Comparison of ENCODE assay signal across 20 cellular contexts in genomic region chr20:56409521-56409920, GRCh38. TPM values are rescaled to one million over a fixed set of nuclear protein-coding genes. Genes with fewer than 3 reads are reported as not detected.
A peak's percentile ranks its signal among the peaks of the same experiment; 100 is the strongest.
DNase-seq lines count a peak whose midpoint lies in the region; ATAC-seq and TF ChIP-seq lines count a peak whose summit lies in the region.
"Had no signal": no experiment of that assay in that cellular context is flagged by ENCODE, and none has a peak within 500 bp of the region (broad histone marks: within the 10 kb centered on the region; RNA-seq: fewer than 3 reads in every experiment).

No MANE protein-coding gene starts in this region.

- no peaks in the 10 kb centered on the region for H3K9me3 Mint-ChIP-seq in CD4-positive, CD25-positive, alpha-beta regulatory T cell
- H3K9me3 Mint-ChIP-seq: activated naive CD8-positive, alpha-beta T cell treated with anti-CD3 and anti-CD28 coated beads, Interleukin-2, amount 50 U/mL, for 24 hours; type B pancreatic cell had no signal

- peaks cover 22% of the 10 kb centered on the region for H3K79me1 ChIP-seq in mesenchymal stem cell (replicated peaks; ENCODE audit: low read length, poor library complexity, severe bottlenecking)

- H3K18ac ChIP-seq in mesenchymal stem cell (ENCODE audit: low read depth in 1 of 2, low read length in 2 of 2) = no peak overlapping the region

- H3K4me1 ChIP-seq in CD4-positive, CD25-positive, alpha-beta regulatory T cell (ENCODE audit: control insufficient read depth, insufficient read depth, low read length, poor library complexity, severe bottlenecking) = peaks cover 23% of the 10 kb centered on the region
- H3K4me1 ChIP-seq in fibroblast of lung (ENCODE audit: control insufficient read depth, extremely low read depth, insufficient read depth, low read length) (peaks cover 7% of the 10 kb centered on the region), mesenchymal stem cell (ENCODE audit: control insufficient read depth, insufficient read depth, low read depth, low read length) (peaks cover 2% of the 10 kb centered on the region)
- H3K4me1 ChIP-seq: prostate gland, SJCRH30 had no signal

- no peak overlapping the region for H3K27ac ChIP-seq in CD4-positive, CD25-positive, alpha-beta regulatory T cell (ENCODE audit: insufficient read depth, low read length, poor library complexity, severe bottlenecking)
- H3K27ac ChIP-seq in fibroblast of lung (ENCODE audit: insufficient read depth, low read length) = peak overlapping the region; percentile 13
- H3K27ac ChIP-seq in mesenchymal stem cell (ENCODE audit: low read length, poor library complexity, severe bottlenecking) = no peak overlapping the region
- H3K27ac ChIP-seq: coronary artery, prostate gland, SJCRH30, VCaP had no signal

- peaks cover 22% of the 10 kb centered on the region for H3K79me2 ChIP-seq in fibroblast of lung (ENCODE audit: control insufficient read depth, insufficient read depth, low read length)

- H3K27me3 ChIP-seq in CD4-positive, CD25-positive, alpha-beta regulatory T cell (ENCODE audit: control insufficient read depth, insufficient read depth, low read length) = no peaks in the 10 kb centered on the region
- H3K27me3 ChIP-seq in fibroblast of lung (ENCODE audit: control insufficient read depth, insufficient read depth, low read length) (no peaks in the 10 kb centered on the region), mesenchymal stem cell (ENCODE audit: control insufficient read depth in 1 of 2, insufficient read depth in 1 of 2, low read length in 2 of 2) (no peaks in the 10 kb centered on the region)
- H3K27me3 ChIP-seq: esophagus squamous epithelium, SJCRH30 had no signal

- H3K27me3 Mint-ChIP-seq in CD4-positive, CD25-positive, alpha-beta regulatory T cell = no peaks in the 10 kb centered on the region
- H3K27me3 Mint-ChIP-seq: activated naive CD8-positive, alpha-beta T cell treated with anti-CD3 and anti-CD28 coated beads, Interleukin-2, amount 50 U/mL, for 24 hours; B cell; type B pancreatic cell had no signal

- no peak overlapping the region for H2BK12ac ChIP-seq in mesenchymal stem cell (ENCODE audit: low read length in 2 of 2)

- H2BK5ac ChIP-seq in mesenchymal stem cell (ENCODE audit: low read depth, low read length, poor library complexity, severe bottlenecking) = no peak overlapping the region

- WGBS in mesenchymal stem cell = 91% methylated on average over 4 of the region's 5 CpGs

- no peak for ATAC-seq in CD4-positive, CD25-positive, alpha-beta regulatory T cell (ENCODE audit: low read depth in 2 of 2)
- ATAC-seq in HG03378 (IDR thresholded peaks at IDR 0.05; ENCODE audit: unreplicated experiment) (no peak), GM19467 (IDR thresholded peaks at IDR 0.05; ENCODE audit: unreplicated experiment) (no peak), GM18861 (IDR thresholded peaks at IDR 0.05; ENCODE audit: unreplicated experiment) (no peak)
- ATAC-seq: activated naive CD8-positive, alpha-beta T cell treated with anti-CD3 and anti-CD28 coated beads, Interleukin-2, amount 50 U/mL, for 24 hours; mucosa of descending colon had no signal

- H2BK15ac ChIP-seq in mesenchymal stem cell (ENCODE audit: low read depth, poor library complexity, severe bottlenecking) = no peak overlapping the region

- H4K8ac ChIP-seq in mesenchymal stem cell (ENCODE audit: low read length) = no peak overlapping the region

- H2AFZ ChIP-seq in fibroblast of lung (ENCODE audit: low read length) (no peak overlapping the region), mesenchymal stem cell (ENCODE audit: low read depth, low read length) (no peak overlapping the region)

- TF ChIP-seq CTCF in NB4 (IDR thresholded peaks at IDR 0.05; ENCODE audit: low read depth, low read length) (no peak), fibroblast of lung (conservative IDR thresholded peaks at IDR 0.05 in 1 of 2, IDR thresholded peaks at IDR 0.05 in 1 of 2; ENCODE audit: low read depth in 1 of 2, low read length in 2 of 2) (no peak)

- H3K9me3 ChIP-seq in CD4-positive, CD25-positive, alpha-beta regulatory T cell (ENCODE audit: control insufficient read depth in 2 of 2, low read length in 2 of 2) = no peaks in the 10 kb centered on the region
- H3K9me3 ChIP-seq in fibroblast of lung (ENCODE audit: control insufficient read depth, insufficient read depth, low read depth, low read length) (no peaks in the 10 kb centered on the region), mesenchymal stem cell (ENCODE audit: control insufficient read depth, low read length) (no peaks in the 10 kb centered on the region)
- H3K9me3 ChIP-seq: esophagus squamous epithelium, mucosa of descending colon, prostate gland, SJCRH30 had no signal

- no peak overlapping the region for H2AK5ac ChIP-seq in mesenchymal stem cell (ENCODE audit: low read length, severe bottlenecking)

- H3K14ac ChIP-seq in mesenchymal stem cell (ENCODE audit: low read length in 2 of 2) = no peak overlapping the region

- no peak overlapping the region for H3K4me3 Mint-ChIP-seq in CD4-positive, CD25-positive, alpha-beta regulatory T cell
- H3K4me3 Mint-ChIP-seq: activated naive CD8-positive, alpha-beta T cell treated with anti-CD3 and anti-CD28 coated beads, Interleukin-2, amount 50 U/mL, for 24 hours; B cell; type B pancreatic cell had no signal

- H3K36me3 Mint-ChIP-seq in CD4-positive, CD25-positive, alpha-beta regulatory T cell = peaks cover 36% of the 10 kb centered on the region

- no peak overlapping the region for H3K4me2 ChIP-seq in fibroblast of lung (ENCODE audit: extremely low read depth, insufficient read depth, low read length)
- H3K4me2 ChIP-seq in mesenchymal stem cell (ENCODE audit: low read length, poor library complexity, severe bottlenecking) = no peak overlapping the region

- H3K4me3 ChIP-seq in CD4-positive, CD25-positive, alpha-beta regulatory T cell (ENCODE audit: low read depth, low read length) = no peak overlapping the region
- H3K4me3 ChIP-seq in NB4 (ENCODE audit: low read depth, low read length) (no peak overlapping the region), fibroblast of lung (replicated peaks in 1 of 4; ENCODE audit: control extremely low read depth in 1 of 4, insufficient read depth in 1 of 4, low read depth in 3 of 4, low read length in 4 of 4) (no peak overlapping the region), mesenchymal stem cell (ENCODE audit: insufficient read depth in 1 of 2, low read depth in 1 of 2, low read length in 2 of 2) (no peak overlapping the region)
- H3K4me3 ChIP-seq: coronary artery, esophagus squamous epithelium, mucosa of descending colon, prostate gland, SJCRH30 had no signal

- H4K20me1 ChIP-seq in fibroblast of lung (ENCODE audit: control insufficient read depth, extremely low read depth, insufficient read depth, low read length) = no peaks in the 10 kb centered on the region

- H3K9ac ChIP-seq in fibroblast of lung (ENCODE audit: insufficient read depth, low read length) = no peak overlapping the region
- no peak overlapping the region for H3K9ac ChIP-seq in mesenchymal stem cell (ENCODE audit: low read length)

- H3K27ac Mint-ChIP-seq in CD4-positive, CD25-positive, alpha-beta regulatory T cell = peak overlapping the region in 2 of 3 donors; percentile 54 to 83
- H3K27ac Mint-ChIP-seq: activated naive CD8-positive, alpha-beta T cell treated with anti-CD3 and anti-CD28 coated beads, Interleukin-2, amount 50 U/mL, for 24 hours; B cell; type B pancreatic cell had no signal

- DNase-seq in CD4-positive, CD25-positive, alpha-beta regulatory T cell = no peak
- DNase-seq in NB4 (ENCODE audit: low read depth) (peak; percentile 81), fibroblast of lung (ENCODE audit: low read depth in 2 of 2) (peak in 1 of 2 donors; percentile 97), mesenchymal stem cell (peak; percentile 65), anterior cingulate cortex (lab: John Stamatoyannopoulos, UW) (no peak)
- DNase-seq: activated naive CD8-positive, alpha-beta T cell treated with anti-CD3 and anti-CD28 coated beads, Interleukin-2, amount 50 U/mL, for 24 hours; esophagus squamous epithelium; mucosa of descending colon; NCI-H187; NCI-H774; SJCRH30; stimulated activated CD4-positive, alpha-beta T cell treated with anti-CD3 and anti-CD28 coated beads, Interleukin-1b, Interleukin-23, amount 100 ng/mL, for 48 hours had no signal

- no peak for TF ChIP-seq POLR2A in NB4 (IDR thresholded peaks at IDR 0.05; ENCODE audit: extremely low read depth, insufficient read length)

- H3K36me3 ChIP-seq in CD4-positive, CD25-positive, alpha-beta regulatory T cell (ENCODE audit: control insufficient read depth, insufficient read depth, low read length) = peaks cover 34% of the 10 kb centered on the region
- peaks cover 5% of the 10 kb centered on the region for H3K36me3 ChIP-seq in fibroblast of lung (ENCODE audit: control insufficient read depth, insufficient read depth, low read length)
- peaks cover 25 to 44% of the 10 kb centered on the region in 2 experiments for H3K36me3 ChIP-seq in mesenchymal stem cell (ENCODE audit: control insufficient read depth in 1 of 2, insufficient read depth in 2 of 2, low read depth in 1 of 2, low read length in 2 of 2)
- H3K36me3 ChIP-seq: prostate gland had no signal

- H3K23ac ChIP-seq in mesenchymal stem cell (ENCODE audit: low read length in 2 of 2) = no peak overlapping the region

- H2BK120ac ChIP-seq in mesenchymal stem cell (ENCODE audit: low read depth, low read length) = no peak overlapping the region

- H4K91ac ChIP-seq in mesenchymal stem cell (ENCODE audit: low read length) = no peak overlapping the region

- no peak overlapping the region for H3K4ac ChIP-seq in mesenchymal stem cell (ENCODE audit: low read depth in 1 of 2, low read length in 2 of 2)

- H3K4me1 Mint-ChIP-seq in CD4-positive, CD25-positive, alpha-beta regulatory T cell = peaks cover 7 to 34% (median 32%) of the 10 kb centered on the region in 4 donors

RNA-seq across cellular contexts. Expression of gene CASS4, which starts 2.5 kb away (rescaled TPM):
- total RNA-seq in CD4-positive, CD25-positive, alpha-beta regulatory T cell = 9.8 TPM
- polyA plus RNA-seq in CD4-positive, CD25-positive, alpha-beta regulatory T cell = 1 to 10 TPM in 3 of 4 donors, under 1 TPM in 1; 0.96 to 4.0 (median 2.9) TPM
- 14.9 and 17.7 TPM in 2 replicates for total RNA-seq in fibroblast of lung
- 63.7 and 65.8 TPM in 2 replicates for polyA plus RNA-seq in fibroblast of lung
- 39.0 and 48.2 TPM in 2 replicates for polyA plus RNA-seq in fibroblast of lung (2012)
- 84.7 and 110 TPM in 2 replicates for polyA minus RNA-seq in fibroblast of lung (ENCODE audit: low replicate concordance)
- polyA plus RNA-seq in mesenchymal stem cell (2013, experiment 1 of 2) = 0.14 TPM
- polyA plus RNA-seq in mesenchymal stem cell (2013, experiment 2 of 2) = 0.19 TPM

RNA-seq across cellular contexts. Expression of gene CSTF1, which starts 17.1 kb away (rescaled TPM):
- total RNA-seq in CD4-positive, CD25-positive, alpha-beta regulatory T cell = 24.5 TPM
- polyA plus RNA-seq in CD4-positive, CD25-positive, alpha-beta regulatory T cell = 10 to 100 TPM; 48.8 to 61.7 (median 56.4) TPM
- total RNA-seq in fibroblast of lung = 28.8 and 31.2 TPM in 2 replicates
- polyA plus RNA-seq in fibroblast of lung = 55.2 and 68.6 TPM in 2 replicates
- polyA plus RNA-seq in fibroblast of lung (2012) = 34.5 and 46.9 TPM in 2 replicates
- polyA minus RNA-seq in fibroblast of lung (ENCODE audit: low replicate concordance) = 133 and 137 TPM in 2 replicates
- polyA plus RNA-seq in mesenchymal stem cell (2013, experiment 1 of 2) = 22.0 TPM
- polyA plus RNA-seq in mesenchymal stem cell (2013, experiment 2 of 2) = 21.8 TPM

RNA-seq across cellular contexts. Expression of gene AURKA, which starts 17.5 kb away (rescaled TPM):
- total RNA-seq in CD4-positive, CD25-positive, alpha-beta regulatory T cell = 3.6 TPM
- 1 to 10 TPM; 2.1 to 4.2 (median 3.5) TPM for polyA plus RNA-seq in CD4-positive, CD25-positive, alpha-beta regulatory T cell
- total RNA-seq in fibroblast of lung = 4.9 and 27.7 TPM in 2 replicates
- 32.7 and 89.3 TPM in 2 replicates for polyA plus RNA-seq in fibroblast of lung
- 20.4 and 60.3 TPM in 2 replicates for polyA plus RNA-seq in fibroblast of lung (2012)
- polyA minus RNA-seq in fibroblast of lung (ENCODE audit: low replicate concordance) = 5.4 and 24.1 TPM in 2 replicates
- 13.9 TPM for polyA plus RNA-seq in mesenchymal stem cell (2013, experiment 1 of 2)
- 13.9 TPM for polyA plus RNA-seq in mesenchymal stem cell (2013, experiment 2 of 2)

RNA-seq across cellular contexts. Expression of gene FAM210B, which starts 50.7 kb away (rescaled TPM):
- total RNA-seq in CD4-positive, CD25-positive, alpha-beta regulatory T cell = 14.8 TPM
- 10 to 100 TPM; 33.0 to 40.3 (median 35.6) TPM for polyA plus RNA-seq in CD4-positive, CD25-positive, alpha-beta regulatory T cell
- 71.9 and 120 TPM in 2 replicates for total RNA-seq in fibroblast of lung
- polyA plus RNA-seq in fibroblast of lung = 63.6 and 90.6 TPM in 2 replicates
- 49.4 and 60.5 TPM in 2 replicates for polyA plus RNA-seq in fibroblast of lung (2012)
- polyA minus RNA-seq in fibroblast of lung (ENCODE audit: low replicate concordance) = 19.7 and 20.2 TPM in 2 replicates
- polyA plus RNA-seq in mesenchymal stem cell (2013, experiment 1 of 2) = 30.8 TPM
- 31.8 TPM for polyA plus RNA-seq in mesenchymal stem cell (2013, experiment 2 of 2)

RNA-seq across cellular contexts. Expression of gene RTF2, which starts 58.9 kb away (rescaled TPM):
- total RNA-seq in CD4-positive, CD25-positive, alpha-beta regulatory T cell = 74.3 TPM
- 100 to 1,000 TPM; 110 to 133 (median 123) TPM for polyA plus RNA-seq in CD4-positive, CD25-positive, alpha-beta regulatory T cell
- total RNA-seq in fibroblast of lung = 86.3 and 100 TPM in 2 replicates
- polyA plus RNA-seq in fibroblast of lung = 107 and 117 TPM in 2 replicates
- polyA plus RNA-seq in fibroblast of lung (2012) = 118 and 145 TPM in 2 replicates
- 50.0 and 80.3 TPM in 2 replicates for polyA minus RNA-seq in fibroblast of lung (ENCODE audit: low replicate concordance)
- 64.8 TPM for polyA plus RNA-seq in mesenchymal stem cell (2013, experiment 1 of 2)
- 64.7 TPM for polyA plus RNA-seq in mesenchymal stem cell (2013, experiment 2 of 2)

Comparison
In these comparisons a context has a peak if more than half of its experiments do, and no peak if none do; other contexts are left out.
1. DNase-seq: peak in NB4 (single experiment) and mesenchymal stem cell (single experiment); none in CD4-positive, CD25-positive, alpha-beta regulatory T cell (0 of 3) and anterior cingulate cortex (0 of 58).